Comparison of ENCODE assay signal across 37 cellular contexts in the genomic region with DNA sequence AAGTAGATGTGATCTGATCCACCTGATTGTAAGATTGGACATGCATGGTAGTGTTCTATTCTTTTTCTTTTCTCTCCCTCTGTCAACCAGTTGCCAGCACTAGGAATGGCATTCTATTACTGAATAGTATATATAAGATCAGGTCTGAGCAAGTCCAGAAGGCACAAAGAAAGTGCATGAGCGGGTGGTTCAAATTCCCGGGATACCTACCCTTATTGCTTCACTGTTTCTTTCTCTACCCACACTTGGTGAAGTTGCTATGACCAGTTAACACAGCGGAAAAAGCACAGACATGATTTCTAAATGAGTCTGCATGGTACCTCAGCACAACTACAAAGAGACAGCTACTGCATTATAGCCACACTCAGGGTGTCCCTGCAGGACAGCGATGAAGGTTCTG.
"Had no signal": no experiment of that assay in that cellular context is flagged by ENCODE, and none has a peak within 500 bp of the region (broad histone marks: within the 10 kb centered on the region; RNA-seq: fewer than 3 reads in every experiment).

No MANE protein-coding gene starts in this region.

- H3K4me3 Mint-ChIP-seq: activated B cell treated with CpG ODN at 0.5 μM for 24 hours; activated CD4-positive, alpha-beta memory T cell treated with anti-CD3 and anti-CD28 coated beads, Interleukin-2, amount 10 ng/mL, durations not matched to agents 7 days and 5 days; activated CD8-positive, alpha-beta memory T cell treated with anti-CD3 and anti-CD28 coated beads, Interleukin-2, amount 10 ng/mL, durations not matched to agents 7 days and 5 days; activated naive CD8-positive, alpha-beta T cell treated with anti-CD3 and anti-CD28 coated beads for 36 hours; activated T-cell treated with anti-CD3 and anti-CD28 coated beads, Interleukin-2, amount 50 U/mL, for 72 hours; activated T-helper 17 cell treated with anti-CD3 and anti-CD28 coated beads, Interleukin-2, amount 50 U/mL, for 72 hours; central memory CD8-positive, alpha-beta T cell had no signal

- H3K4me1 ChIP-seq: Peyer's patch had no signal

- ATAC-seq: activated CD8-positive, alpha-beta memory T cell treated with anti-CD3 and anti-CD28 coated beads, Interleukin-2, amount 10 ng/mL, durations not matched to agents 7 days and 5 days; activated T-cell treated with anti-CD3 and anti-CD28 coated beads, Interleukin-2, amount 50 U/mL, for 72 hours; activated T-helper 17 cell treated with anti-CD3 and anti-CD28 coated beads, Interleukin-2, amount 50 U/mL, for 72 hours; PC-3 had no signal

- H3K9me3 ChIP-seq: Peyer's patch had no signal

- H3K27ac ChIP-seq: brain microvascular endothelial cell, cardiac muscle cell, Peyer's patch, VCaP had no signal

- H3K4me3 ChIP-seq: cardiac muscle cell, Peyer's patch had no signal

- H3K4me1 Mint-ChIP-seq: activated B cell treated with CpG ODN at 0.5 μM for 24 hours; activated CD4-positive, alpha-beta memory T cell treated with anti-CD3 and anti-CD28 coated beads, Interleukin-2, amount 10 ng/mL, durations not matched to agents 7 days and 5 days; activated CD8-positive, alpha-beta memory T cell treated with anti-CD3 and anti-CD28 coated beads, Interleukin-2, amount 10 ng/mL, durations not matched to agents 7 days and 5 days; activated naive CD8-positive, alpha-beta T cell treated with anti-CD3 and anti-CD28 coated beads for 36 hours; central memory CD8-positive, alpha-beta T cell had no signal

- DNase-seq: activated B cell treated with CpG ODN at 0.5 μM for 24 hours; activated CD4-positive, alpha-beta memory T cell treated with anti-CD3 and anti-CD28 coated beads, Interleukin-2, amount 10 ng/mL, durations not matched to agents 7 days and 5 days; activated CD4-positive, alpha-beta T cell treated with anti-CD3 and anti-CD28 coated beads for 4 hours; activated CD4-positive, CD25-positive, alpha-beta regulatory T cell treated with anti-CD3 and anti-CD28 coated beads, Interleukin-2, amount 50 U/mL, for 72 hours; activated CD8-positive, alpha-beta memory T cell treated with anti-CD3 and anti-CD28 coated beads for 24 hours; activated CD8-positive, alpha-beta memory T cell treated with anti-CD3 and anti-CD28 coated beads, Interleukin-2, amount 10 ng/mL, durations not matched to agents 7 days and 5 days; activated CD8-positive, alpha-beta memory T cell treated with anti-CD3 and anti-CD28 coated beads, Interleukin-2, amount 50 U/mL, for 48 hours; activated effector memory CD4-positive, alpha-beta T cell treated with anti-CD3 and anti-CD28 coated beads, Interleukin-2, amount 50 U/mL, for 16 hours; activated naive CD4-positive, alpha-beta T cell; activated naive CD4-positive, alpha-beta T cell treated with anti-CD3 and anti-CD28 coated beads, Interleukin-2, amount 50 U/mL, for 16 hours; activated naive CD8-positive, alpha-beta T cell treated with anti-CD3 and anti-CD28 coated beads for 36 hours; activated T-cell treated with anti-CD3 and anti-CD28 coated beads, Interleukin-2, amount 50 U/mL, for 72 hours; amniotic stem cell; aorta; brain microvascular endothelial cell; Kasumi-1; KBM-7; MM.1S; MV-4-11; NCI-H1092; NCI-H1436 treated with DMSO at 0.1 percent for 48 hours; NCI-H1694 treated with DMSO at 0.1 percent for 48 hours; NCI-H2029; NCI-H345; NCI-H524 treated with DMSO at 0.1 percent for 48 hours; PC-3; Peyer's patch; Right ventricle myocardium superior; RPMI8226; SW 1271; T-helper 1 cell; T-helper 2 cell; T-helper 9 cell had no signal

- H3K27me3 Mint-ChIP-seq: central memory CD8-positive, alpha-beta T cell had no signal

- H3K36me3 ChIP-seq: brain microvascular endothelial cell, cardiac muscle cell, Peyer's patch had no signal

- H3K36me3 Mint-ChIP-seq: activated naive CD8-positive, alpha-beta T cell treated with anti-CD3 and anti-CD28 coated beads for 36 hours had no signal

- H3K27me3 ChIP-seq: brain microvascular endothelial cell, cardiac muscle cell, Peyer's patch had no signal

- H3K9me3 Mint-ChIP-seq: activated B cell treated with CpG ODN at 0.5 μM for 24 hours; activated T-helper 17 cell treated with anti-CD3 and anti-CD28 coated beads, Interleukin-2, amount 50 U/mL, for 72 hours; central memory CD8-positive, alpha-beta T cell had no signal

- H3K27ac Mint-ChIP-seq: activated B cell treated with CpG ODN at 0.5 μM for 24 hours; activated CD4-positive, alpha-beta memory T cell treated with anti-CD3 and anti-CD28 coated beads, Interleukin-2, amount 10 ng/mL, durations not matched to agents 7 days and 5 days; activated CD8-positive, alpha-beta memory T cell treated with anti-CD3 and anti-CD28 coated beads, Interleukin-2, amount 10 ng/mL, durations not matched to agents 7 days and 5 days; activated naive CD8-positive, alpha-beta T cell treated with anti-CD3 and anti-CD28 coated beads for 36 hours; activated T-cell treated with anti-CD3 and anti-CD28 coated beads, Interleukin-2, amount 50 U/mL, for 72 hours; activated T-helper 17 cell treated with anti-CD3 and anti-CD28 coated beads, Interleukin-2, amount 50 U/mL, for 72 hours had no signal
